Comparison of ENCODE assay signal across 26 cellular contexts in genomic region chr1:7842517-7842916, GRCh38. TPM values are rescaled to one million over a fixed set of nuclear protein-coding genes. Genes with fewer than 3 reads are reported as not detected.
DNase-seq lines count a peak whose midpoint lies in the region; ATAC-seq, FAIRE-seq and TF ChIP-seq lines count a peak whose summit lies in the region.
"Had no signal": no experiment of that assay in that cellular context is flagged by ENCODE, and none has a peak within 500 bp of the region (broad histone marks: within the 10 kb centered on the region; RNA-seq: fewer than 3 reads in every experiment).

No MANE protein-coding gene starts in this region.

- no peak overlapping the region for H3K27ac Mint-ChIP-seq in activated T-helper 17 cell treated with anti-CD3 and anti-CD28 coated beads, Interleukin-2, amount 50 U/mL, for 72 hours

- peaks cover 58% of the 10 kb centered on the region for H3K36me3 Mint-ChIP-seq in activated T-helper 17 cell treated with anti-CD3 and anti-CD28 coated beads, Interleukin-2, amount 50 U/mL, for 72 hours (ENCODE audit: low read depth)

- intact Hi-C loops in testis (cut with DNase I; ENCODE audit: low total_unique reads) = no loop called here

- DNase-seq in GM12865 (ENCODE audit: low read depth) (peak; percentile 61), small intestine (peak; percentile 25), testis (no peak), hippocampal formation (lab: John Stamatoyannopoulos, UW) (no peak), midbrain (lab: John Stamatoyannopoulos, UW) (no peak)
- peak; percentile 8 for DNase-seq in Jurkat, Clone E6-1 (ENCODE audit: low read depth, low spot score)
- DNase-seq: activated CD4-positive, alpha-beta T cell treated with anti-CD3 and anti-CD28 coated beads, Interleukin-2, amount 50 U/mL, for 1 hour; activated effector memory CD4-positive, alpha-beta T cell treated with Interleukin-2 at 50 U/mL for 16 hours; body of pancreas; Calu3; cerebellar nuclear complex; DND-41; naive thymus-derived CD8-positive, alpha-beta T cell; NCI-H1105 treated with DMSO at 0.1 percent for 48 hours; NCI-H1930; NCI-H526 treated with DMSO at 0.1 percent for 48 hours; SHP77; upper lobe of right lung had no signal

- H3K4me3 Mint-ChIP-seq in activated T-helper 17 cell treated with anti-CD3 and anti-CD28 coated beads, Interleukin-2, amount 50 U/mL, for 72 hours = no peak overlapping the region
- H3K4me3 Mint-ChIP-seq: CD14-positive monocyte; naive thymus-derived CD8-positive, alpha-beta T cell had no signal

- TF ChIP-seq POLR2A in testis (IDR thresholded peaks at IDR 0.05) = no peak

- no peaks in the 10 kb centered on the region for H3K4me1 Mint-ChIP-seq in activated T-helper 17 cell treated with anti-CD3 and anti-CD28 coated beads, Interleukin-2, amount 50 U/mL, for 72 hours
- H3K4me1 Mint-ChIP-seq: CD14-positive monocyte had no signal

- no peaks in the 10 kb centered on the region for H3K27me3 Mint-ChIP-seq in activated T-helper 17 cell treated with anti-CD3 and anti-CD28 coated beads, Interleukin-2, amount 50 U/mL, for 72 hours
- H3K27me3 Mint-ChIP-seq: naive thymus-derived CD8-positive, alpha-beta T cell had no signal

- H3K36me3 ChIP-seq in small intestine (ENCODE audit: control insufficient read depth in 2 of 2, insufficient read depth in 2 of 2, low read length in 2 of 2) (peaks cover 0 to 18% of the 10 kb centered on the region in 2 donors), testis (ENCODE audit: low read depth, missing control alignments) (no peaks in the 10 kb centered on the region)

- no peaks in the 10 kb centered on the region for H3K4me1 ChIP-seq in small intestine (ENCODE audit: control insufficient read depth in 2 of 2, insufficient read depth in 1 of 2, low read depth in 1 of 2, low read length in 1 of 2)
- H3K4me1 ChIP-seq in testis = no peaks in the 10 kb centered on the region
- H3K4me1 ChIP-seq: body of pancreas, upper lobe of right lung had no signal

- no peak overlapping the region for H3K27ac ChIP-seq in small intestine (ENCODE audit: low read depth in 1 of 2, low read length in 1 of 2)
- no peak overlapping the region for H3K27ac ChIP-seq in testis
- H3K27ac ChIP-seq: body of pancreas, upper lobe of right lung had no signal

- TF ChIP-seq CTCF in GM12865 (IDR thresholded peaks at IDR 0.05; ENCODE audit: insufficient read depth, low read depth, low read length, missing control alignments) = no peak
- no peak for TF ChIP-seq CTCF in testis (IDR thresholded peaks at IDR 0.05)

- H3K27me3 ChIP-seq in small intestine (ENCODE audit: control insufficient read depth in 2 of 2, insufficient read depth in 2 of 2, low read length in 2 of 2) (no peaks in the 10 kb centered on the region), testis (no peaks in the 10 kb centered on the region)
- H3K27me3 ChIP-seq: body of pancreas, upper lobe of right lung had no signal

- no peak overlapping the region for H3K4me3 ChIP-seq in GM12865 (ENCODE audit: low read depth, low read length)
- no peak overlapping the region for H3K4me3 ChIP-seq in Jurkat, Clone E6-1 (ENCODE audit: low read length)
- no peak overlapping the region for H3K4me3 ChIP-seq in small intestine (ENCODE audit: low read depth in 1 of 2, low read length in 2 of 2)
- no peak overlapping the region for H3K4me3 ChIP-seq in testis
- H3K4me3 ChIP-seq: body of pancreas, upper lobe of right lung had no signal

- H3K9me3 ChIP-seq in small intestine (ENCODE audit: control insufficient read depth, low read depth) (peaks cover 4% of the 10 kb centered on the region), testis (no peaks in the 10 kb centered on the region)
- H3K9me3 ChIP-seq: body of pancreas had no signal

- no peak for FAIRE-seq in small intestine (lab: Jason Lieb, UNC)
- FAIRE-seq: GM12891, islet of Langerhans had no signal

- WGBS in small intestine, 3 donors = 77 to 93% (median 85%) methylated on average over 4 of the region's 4 CpGs
- WGBS in testis, 2 donors = 92 to 95% methylated on average over 4 of the region's 4 CpGs

- peaks cover 5% of the 10 kb centered on the region for H3K9me3 Mint-ChIP-seq in activated T-helper 17 cell treated with anti-CD3 and anti-CD28 coated beads, Interleukin-2, amount 50 U/mL, for 72 hours

- ATAC-seq in activated T-helper 17 cell treated with anti-CD3 and anti-CD28 coated beads, Interleukin-2, amount 50 U/mL, for 72 hours (replicated peaks) = peak; percentile 75
- ATAC-seq: body of pancreas; naive thymus-derived CD8-positive, alpha-beta T cell; upper lobe of right lung had no signal

RNA-seq across cellular contexts. Expression of gene UTS2, which starts 10.3 kb away (rescaled TPM):
- polyA plus RNA-seq in Jurkat, Clone E6-1 (2012; ENCODE audit: insufficient read depth, insufficient read length) = not detected
- total RNA-seq in activated T-helper 17 cell treated with anti-CD3 and anti-CD28 coated beads, Interleukin-2, amount 50 U/mL, for 72 hours = under 1 TPM in 1 of 2 donors, not detected in 1; 0.58 TPM
- polyA plus RNA-seq in small intestine (1 to 10 TPM in 1 of 3 donors, under 1 TPM in 1, not detected in 1; 0.33 to 1.9 TPM), testis (ENCODE audit: insufficient read depth, low read depth, low replicate concordance) (1.1 TPM)
- total RNA-seq in testis = not detected
- total RNA-seq: body of pancreas; Calu3; dermis microvascular lymphatic vessel endothelial cell; H4; naive thymus-derived CD8-positive, alpha-beta T cell; T-helper 2 cell treated with Interferon-gamma antibody and Interleukin-4, amounts not matched to agents 100 ng/mL and 5 ng/mL, for 36 hours; upper lobe of right lung had no signal
- polyA plus RNA-seq: liver had no signal

RNA-seq across cellular contexts. Expression of gene PER3, which starts 58.4 kb away (rescaled TPM):
- 4.7 TPM for polyA plus RNA-seq in Jurkat, Clone E6-1 (2012; ENCODE audit: insufficient read depth, insufficient read length)
- 1 to 10 TPM; 3.1 to 4.8 TPM for total RNA-seq in activated T-helper 17 cell treated with anti-CD3 and anti-CD28 coated beads, Interleukin-2, amount 50 U/mL, for 72 hours
- polyA plus RNA-seq in small intestine (1 to 10 TPM; 3.1 to 4.9 (median 3.9) TPM), testis (ENCODE audit: insufficient read depth, low read depth, low replicate concordance) (15.4 TPM)
- 10 to 100 TPM; 32.7 to 40.8 TPM for total RNA-seq in testis

Comparison
In these comparisons a context has a peak if more than half of its experiments do, and no peak if none do; other contexts are left out.
1. DNase-seq: peak in GM12865 (single experiment), Jurkat, Clone E6-1 (single experiment) and small intestine (single experiment); none in testis (single experiment), hippocampal formation (0 of 2) and midbrain (single experiment).
2. RNA of gene PER3, which starts 58.4 kb away (total RNA-seq): 32.7 to 40.8 TPM in testis; 3.1 to 4.8 TPM in activated T-helper 17 cell treated with anti-CD3 and anti-CD28 coated beads, Interleukin-2, amount 50 U/mL, for 72 hours; every median in the first group is over 4 times any median in the second.